ENCODE assay signal across 10 cellular contexts in genomic region chr2:16160281-16161084, GRCh38.
"Had no signal": no experiment of that assay in that cellular context is flagged by ENCODE, and none has a peak within 500 bp of the region (broad histone marks: within the 10 kb centered on the region; RNA-seq: fewer than 3 reads in every experiment).

No MANE protein-coding gene starts in this region.

- H3K4me3 ChIP-seq: GM23248, HAP-1 had no signal

- ATAC-seq: HCT116, HepG2 had no signal

- H3K9me3 Mint-ChIP-seq: IgD-negative memory B cell had no signal

- H3K4me1 ChIP-seq: HAP-1 had no signal

- DNase-seq: GM23248, GOT3, H7, HFFc6, KBM-7 had no signal

- H3K36me3 ChIP-seq: HAP-1 had no signal

- H3K4me3 Mint-ChIP-seq: HFFc6, IgD-negative memory B cell had no signal

- H3K9me3 ChIP-seq: HAP-1 had no signal

- H3K9ac ChIP-seq: GM23248 had no signal

- H3K27ac Mint-ChIP-seq: HFFc6, IgD-negative memory B cell had no signal

- H3K27ac ChIP-seq: GM23248, HL-60 had no signal
